ENCODE assay signal across 19 cellular contexts in the genomic region with DNA sequence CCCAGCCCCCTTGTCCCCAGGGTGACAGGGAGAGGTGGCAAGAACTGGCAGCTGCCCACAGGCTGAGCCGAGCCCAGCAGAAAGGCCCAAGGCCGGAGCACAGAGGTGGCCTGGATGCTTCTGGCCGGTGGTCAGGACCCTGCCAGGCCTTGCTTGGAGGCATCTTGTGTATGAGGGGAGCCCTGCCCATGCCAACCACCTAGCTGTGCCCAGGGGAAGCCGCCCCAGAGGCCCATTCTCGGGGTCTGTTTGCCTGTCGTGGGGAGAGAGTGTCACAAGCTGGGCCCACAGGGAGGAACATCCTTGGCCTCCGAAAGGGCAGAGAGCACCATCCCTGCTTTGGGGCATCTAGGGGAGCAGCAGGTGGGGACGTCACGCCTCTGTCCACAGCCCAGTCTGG. TPM values are rescaled to one million over a fixed set of nuclear protein-coding genes. Genes with fewer than 3 reads are reported as not detected.
"Had no signal": no experiment of that assay in that cellular context is flagged by ENCODE, and none has a peak within 500 bp of the region (broad histone marks: within the 10 kb centered on the region; RNA-seq: fewer than 3 reads in every experiment).

No MANE protein-coding gene starts in this region.

- H3K36me3 ChIP-seq: transverse colon had no signal

- ATAC-seq: stimulated activated naive B cell treated with anti-CD40 and anti-IgM and Interleukin-4, amounts not matched to agents 10 μg/mL and 1 μg/mL and 100 μg/mL, for 72 hours had no signal

- H3K27ac ChIP-seq: hepatocyte, skin epidermis, transverse colon had no signal

- H3K4me2 ChIP-seq: hepatocyte had no signal

- H3K4me3 ChIP-seq: hepatocyte, skin epidermis, transverse colon had no signal

- H3K4me1 ChIP-seq: transverse colon had no signal

- H3K27me3 ChIP-seq: hepatocyte, transverse colon had no signal

- H3K27me3 Mint-ChIP-seq: activated naive CD4-positive, alpha-beta T cell treated with anti-CD3 and anti-CD28 coated beads, Interleukin-2, amount 10 ng/mL, durations not matched to agents 7 days and 5 days had no signal

- H3K36me3 Mint-ChIP-seq: activated naive CD4-positive, alpha-beta T cell treated with anti-CD3 and anti-CD28 coated beads, Interleukin-2, amount 10 ng/mL, durations not matched to agents 7 days and 5 days; immature natural killer cell; memory B cell; stimulated activated naive B cell treated with anti-CD40 and anti-IgM and Interleukin-4, amounts not matched to agents 10 μg/mL and 1 μg/mL and 100 μg/mL, for 72 hours had no signal

- H3K9me3 ChIP-seq: transverse colon had no signal

- H3K9me3 Mint-ChIP-seq: activated naive CD4-positive, alpha-beta T cell treated with anti-CD3 and anti-CD28 coated beads, Interleukin-2, amount 10 ng/mL, durations not matched to agents 7 days and 5 days; dendritic cell treated with granulocyte-macrophage colony-stimulating factor and Interleukin-4, amounts not matched to agents 40 ng/mL and 50 ng/mL, for 4 days; immature natural killer cell; memory B cell; stimulated activated naive B cell treated with anti-CD40 and anti-IgM and Interleukin-4, amounts not matched to agents 10 μg/mL and 1 μg/mL and 100 μg/mL, for 72 hours had no signal

- H3K4me3 Mint-ChIP-seq: activated naive CD4-positive, alpha-beta T cell treated with anti-CD3 and anti-CD28 coated beads, Interleukin-2, amount 10 ng/mL, durations not matched to agents 7 days and 5 days; dendritic cell treated with granulocyte-macrophage colony-stimulating factor and Interleukin-4, amounts not matched to agents 40 ng/mL and 50 ng/mL, for 4 days; immature natural killer cell; memory B cell; stimulated activated naive B cell treated with anti-CD40 and anti-IgM and Interleukin-4, amounts not matched to agents 10 μg/mL and 1 μg/mL and 100 μg/mL, for 72 hours had no signal

- H3K27ac Mint-ChIP-seq: dendritic cell treated with granulocyte-macrophage colony-stimulating factor and Interleukin-4, amounts not matched to agents 40 ng/mL and 50 ng/mL, for 4 days; immature natural killer cell; memory B cell; stimulated activated naive B cell treated with anti-CD40 and anti-IgM and Interleukin-4, amounts not matched to agents 10 μg/mL and 1 μg/mL and 100 μg/mL, for 72 hours had no signal

- H3K4me1 Mint-ChIP-seq: activated naive CD4-positive, alpha-beta T cell treated with anti-CD3 and anti-CD28 coated beads, Interleukin-2, amount 10 ng/mL, durations not matched to agents 7 days and 5 days; immature natural killer cell; memory B cell; stimulated activated naive B cell treated with anti-CD40 and anti-IgM and Interleukin-4, amounts not matched to agents 10 μg/mL and 1 μg/mL and 100 μg/mL, for 72 hours had no signal

- H2AFZ ChIP-seq: hepatocyte had no signal

- DNase-seq: activated naive CD4-positive, alpha-beta T cell treated with anti-CD3 and anti-CD28 coated beads, Interleukin-2, amount 10 ng/mL, durations not matched to agents 7 days and 5 days; activated T-cell treated with anti-CD3 and anti-CD28 coated beads, Interleukin-2, amount 50 U/mL, for 48 hours; amygdala; effector CD4-positive, alpha-beta T cell; erythroblast; foreskin fibroblast; immature natural killer cell; kidney glomerular epithelial cell; stimulated activated CD4-positive, alpha-beta T cell treated with anti-CD3 and anti-CD28 coated beads, Interleukin-2, amount 100 ng/mL, for 24 hours; stimulated activated naive B cell treated with anti-CD40 and anti-IgM and Interleukin-4, amounts not matched to agents 10 μg/mL and 1 μg/mL and 100 μg/mL, for 72 hours; T-helper 9 cell; transverse colon had no signal

RNA-seq across cellular contexts. Expression of a gene that starts 10.0 kb away (rescaled TPM):
- total RNA-seq: mononuclear cell, myocyte had no signal
- polyA plus RNA-seq: fibroblast of lung, immature natural killer cell had no signal
